Comparison of ENCODE assay signal across 8 cellular contexts in the genomic region with DNA sequence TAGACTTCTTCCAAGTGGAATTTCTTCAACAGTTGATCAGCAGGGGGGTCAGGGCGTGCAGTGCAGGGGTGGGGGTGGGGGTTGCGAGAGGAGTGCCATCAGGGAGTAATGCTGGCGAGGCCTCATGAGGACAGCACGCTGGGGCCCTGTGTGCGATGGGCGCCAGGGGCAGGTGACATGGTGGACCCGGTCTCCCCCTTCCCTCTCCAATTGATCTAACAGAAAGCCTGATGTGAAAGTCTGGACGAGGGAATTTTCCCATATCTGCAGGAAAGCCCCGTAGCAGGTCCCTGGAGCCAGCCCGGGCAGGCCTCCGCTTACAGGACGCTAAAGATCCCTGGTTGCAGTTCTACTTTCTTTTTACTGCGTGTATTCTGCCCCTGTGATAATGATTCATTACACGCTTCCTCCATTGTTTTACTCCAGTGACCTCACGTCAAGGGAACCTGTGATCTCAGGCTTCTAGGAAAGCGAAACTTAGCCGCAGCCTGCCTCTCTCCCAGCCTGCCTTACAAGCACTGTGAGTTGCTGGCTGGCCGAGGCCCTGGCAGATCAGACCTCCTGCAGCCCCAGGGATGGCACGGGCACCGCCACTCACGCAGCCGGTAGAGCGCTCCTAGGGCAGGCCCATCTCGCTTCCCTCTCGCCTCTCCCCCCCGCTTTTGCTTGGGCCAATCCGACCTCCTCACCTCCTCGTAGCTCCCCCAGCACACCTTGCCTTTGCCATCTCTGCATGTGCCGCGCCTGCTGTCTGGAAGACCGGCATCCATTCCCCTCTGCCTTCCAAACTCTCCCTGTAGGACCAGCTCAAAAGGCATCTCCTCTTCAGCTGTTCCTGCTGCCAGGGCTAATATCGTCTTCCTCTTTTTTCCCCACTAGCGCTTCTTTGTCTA. TPM values are rescaled to one million over a fixed set of nuclear protein-coding genes. Genes with fewer than 3 reads are reported as not detected.
DNase-seq lines count a peak whose midpoint lies in the region; ATAC-seq and TF ChIP-seq lines count a peak whose summit lies in the region.

No MANE protein-coding gene starts in this region.

- H3K4me3 ChIP-seq in psoas muscle (peak overlapping the region; percentile 67), upper lobe of right lung (peak overlapping the region; percentile 57)

- H3K27ac ChIP-seq in psoas muscle (peak overlapping the region; percentile 79), upper lobe of right lung (peak overlapping the region; percentile 92)

- intact Hi-C loops in psoas muscle (cut with DNase I) (no loop called here), upper lobe of right lung (cut with DNase I) (no loop called here)

- no peaks in the 10 kb centered on the region for H3K27me3 ChIP-seq in psoas muscle (ENCODE audit: insufficient read depth in 3 of 3, low read length in 2 of 3)
- no peaks in the 10 kb centered on the region for H3K27me3 ChIP-seq in upper lobe of right lung

- TF ChIP-seq CTCF in psoas muscle (IDR thresholded peaks at IDR 0.05) (no peak), upper lobe of right lung (IDR thresholded peaks at IDR 0.05) (no peak)

- H3K4me1 ChIP-seq in psoas muscle (no peaks in the 10 kb centered on the region), upper lobe of right lung (peaks cover 7% of the 10 kb centered on the region)

- DNase-seq in AG08396 (ENCODE audit: low spot score), result peak; percentile 85
- DNase-seq in RKO (ENCODE audit: low spot score), result peak; percentile 60
- DNase-seq in activated naive CD4-positive, alpha-beta T cell (lab: John Stamatoyannopoulos, UW), result peak; percentile 34 to 80 (median 54)
- peak; percentile 97 for DNase-seq in glomerular visceral epithelial cell (ENCODE audit: extremely low spot score)
- peak; percentile 53 to 74 for DNase-seq in psoas muscle
- peak; percentile 84 for DNase-seq in upper lobe of right lung

- no peaks in the 10 kb centered on the region for H3K36me3 ChIP-seq in psoas muscle (ENCODE audit: insufficient read depth in 1 of 2, low read depth in 1 of 2)
- H3K36me3 ChIP-seq in upper lobe of right lung, result no peaks in the 10 kb centered on the region

- WGBS in psoas muscle, 3 donors, result 12 to 20% (median 14%) methylated on average over 32 to 33 of the region's 33 CpGs

- peak; percentile 80 for ATAC-seq in GM19023 (IDR thresholded peaks at IDR 0.05; ENCODE audit: unreplicated experiment)
- ATAC-seq in HG03175 (IDR thresholded peaks at IDR 0.05; ENCODE audit: unreplicated experiment), result peak; percentile 89
- peak; percentile 84 to 94 (median 92) for ATAC-seq in psoas muscle
- ATAC-seq in upper lobe of right lung, result peak; percentile 95

- no peaks in the 10 kb centered on the region for H3K9me3 ChIP-seq in psoas muscle
- H3K9me3 ChIP-seq in upper lobe of right lung, result no peaks in the 10 kb centered on the region

RNA-seq across cellular contexts. Expression of gene NEURL3, which starts 19.2 kb away (rescaled TPM):
- total RNA-seq in psoas muscle, result under 1 TPM in 1 of 4 donors, not detected in 3; 0.59 TPM
- under 1 TPM in 2 of 3 donors, not detected in 1; 0.09 TPM for polyA plus RNA-seq in psoas muscle
- 0.29 TPM for total RNA-seq in upper lobe of right lung

RNA-seq across cellular contexts. Expression of gene ARID5A, which starts 50.6 kb away (rescaled TPM):
- total RNA-seq in psoas muscle (10 to 100 TPM; 25.7 to 73.6 (median 37.8) TPM), upper lobe of right lung (32.8 TPM)
- polyA plus RNA-seq in psoas muscle, result 10 to 100 TPM; 12.9 to 29.9 (median 18.2) TPM

Comparison
In these comparisons a context has a peak if more than half of its experiments do, and no peak if none do; other contexts are left out.
1. Peak in every context shown above with its lines: DNase-seq, ATAC-seq, H3K4me3 ChIP-seq and H3K27ac ChIP-seq.